ENCODE assay signal across 8 cellular contexts in genomic region chr9:113580041-113580953, GRCh38.
DNase-seq lines count a peak whose midpoint lies in the region; ATAC-seq, FAIRE-seq and TF ChIP-seq lines count a peak whose summit lies in the region.

No MANE protein-coding gene starts in this region.

- peaks cover 3% of the 10 kb centered on the region; the same call in 1 of the 2 replicates for H3K79me2 ChIP-seq in HCT116 (ENCODE audit: insufficient read depth, low read length)

- H3K4me3 ChIP-seq in HCT116 (replicated peaks in 1 of 2; ENCODE audit: low read depth in 1 of 2, low read length in 2 of 2) (no peak overlapping the region), bronchial epithelial cell (ENCODE audit: low read depth, low read length) (no peak overlapping the region), mononuclear cell (ENCODE audit: low read length) (peak overlapping the region; percentile 43)

- FAIRE-seq in bronchial epithelial cell (lab: Jason Lieb, UNC): peak; percentile 32

- H3K27me3 ChIP-seq in HCT116 (ENCODE audit: insufficient read depth, low read length) (no peaks in the 10 kb centered on the region), bronchial epithelial cell (ENCODE audit: control insufficient read depth, insufficient read depth, low read length) (no peaks in the 10 kb centered on the region), mononuclear cell (ENCODE audit: insufficient read depth, low read length) (no peaks in the 10 kb centered on the region)

- H3K27ac ChIP-seq in HCT116 (ENCODE audit: low read depth, low read length): peak overlapping the region; percentile 82

- intact Hi-C loops in HCT116 (cut with micrococcal nuclease): no loop called here

- H3K9me2 ChIP-seq in HCT116 (ENCODE audit: insufficient read depth): no peaks in the 10 kb centered on the region

- no peaks in the 10 kb centered on the region for H4K20me1 ChIP-seq in HCT116 (ENCODE audit: insufficient read depth)

- no peak for TF ChIP-seq POLR2A in HCT116 (IDR thresholded peaks at IDR 0.05; ENCODE audit: borderline replicate concordance, extremely low read depth, insufficient read depth, insufficient read length)

- H3K36me3 ChIP-seq in HCT116 (ENCODE audit: control insufficient read depth in 1 of 2, insufficient read depth in 2 of 2, low read length in 2 of 2) (peaks cover 6 to 14% of the 10 kb centered on the region in 2 experiments; a peak in 1 of 4 replicates), bronchial epithelial cell (ENCODE audit: control insufficient read depth, insufficient read depth, low read length) (peaks cover 22% of the 10 kb centered on the region)

- H2AFZ ChIP-seq in HCT116 (ENCODE audit: low read depth, low read length, poor library complexity, severe bottlenecking): no peak overlapping the region

- no peak for TF ChIP-seq RAD21 in HCT116 (IDR thresholded peaks at IDR 0.05; ENCODE audit: low read depth)

- RAD21 ChIA-PET in HCT116 (lab: Charles Lee; ENCODE audit: low non-redundant PET in 1 of 2, low total read pairs in 2 of 2, uncharacterized antibody in 2 of 2, unreplicated experiment in 2 of 2): no interaction called here

- peak overlapping the region; percentile 26 for H3K9ac ChIP-seq in HCT116 (ENCODE audit: low read length)

- DNase-seq in HCT116 (ENCODE audit: low read depth, low spot score): no peak
- peak; percentile 37 for DNase-seq in T-helper 9 cell
- DNase-seq in bronchial epithelial cell (ENCODE audit: low read depth): peak; percentile 79
- peak; percentile 50 for DNase-seq in stimulated activated CD8-positive, alpha-beta memory T cell treated with anti-CD3 and anti-CD28 coated beads, Interleukin-4, amount 100 ng/mL, for 4 hours (ENCODE audit: low read depth in 2 of 2, low spot score in 1 of 2)

- CTCF ChIA-PET in HCT116 (lab: Charles Lee): interaction anchor here (1.4 to 3.1 kb wide), 2 partner anchors 10 to 134 kb away, joined by 3 to 35 read pairs; no protein-coding TSS in a partner anchor

- TF ChIP-seq CTCF in HCT116 (IDR thresholded peaks at IDR 0.05 in 2 of 3, conservative IDR thresholded peaks at IDR 0.05 in 1 of 3; ENCODE audit: borderline replicate concordance in 1 of 3, insufficient read depth in 1 of 3, low read depth in 2 of 3, low read length in 2 of 3) (no peak), bronchial epithelial cell (IDR thresholded peaks at IDR 0.05; ENCODE audit: insufficient read depth, low read length, severe bottlenecking) (no peak)

- H3K4me2 ChIP-seq in HCT116 (ENCODE audit: low read length): peak overlapping the region; percentile 77

- no peak for ATAC-seq in HCT116
- ATAC-seq in GM18909 (IDR thresholded peaks at IDR 0.05; ENCODE audit: poor library complexity, unreplicated experiment): no peak
- no peak for ATAC-seq in HG03521 (IDR thresholded peaks at IDR 0.05; ENCODE audit: unreplicated experiment)
- no peak for ATAC-seq in GM19395 (IDR thresholded peaks at IDR 0.05; ENCODE audit: unreplicated experiment)

- no peaks in the 10 kb centered on the region for H3K9me3 ChIP-seq in HCT116 (ENCODE audit: control insufficient read depth in 1 of 2, insufficient read depth in 1 of 2, low read depth in 1 of 2, low read length in 2 of 2)
- H3K9me3 ChIP-seq in mononuclear cell (ENCODE audit: low read depth, low read length): no peaks in the 10 kb centered on the region

- BruUV-seq in HCT116 (replicated peaks; lab: Mats Ljungman, UMichigan): no TSS peak

- peaks cover 52 to 68% of the 10 kb centered on the region in 2 experiments for H3K4me1 ChIP-seq in HCT116 (ENCODE audit: control insufficient read depth in 1 of 2, insufficient read depth in 2 of 2, low read length in 2 of 2)
- peaks cover 75% of the 10 kb centered on the region for H3K4me1 ChIP-seq in mononuclear cell (ENCODE audit: insufficient read depth, low read length)

- POLR2A ChIA-PET in HCT116 (lab: Charles Lee): interaction anchor here (1.1 to 2.2 kb wide), 3 partner anchors 9 to 22 kb away, joined by 3 to 12 read pairs (median 9); no protein-coding TSS in a partner anchor

TF ChIP-seq in HCT116, 20 proteins besides CTCF, POLR2A, EP300 and RAD21:
- TF ChIP-seq EZH2phosphoT487 (IDR thresholded peaks at IDR 0.05; ENCODE audit: borderline replicate concordance) (no peak), YY1 (IDR thresholded peaks at IDR 0.05; ENCODE audit: extremely low read depth, insufficient replicate concordance, low read depth, low read length) (no peak), CEBPB (IDR thresholded peaks at IDR 0.05; ENCODE audit: low read depth) (no peak)
